ENCODE assay signal across 37 cellular contexts in the genomic region with DNA sequence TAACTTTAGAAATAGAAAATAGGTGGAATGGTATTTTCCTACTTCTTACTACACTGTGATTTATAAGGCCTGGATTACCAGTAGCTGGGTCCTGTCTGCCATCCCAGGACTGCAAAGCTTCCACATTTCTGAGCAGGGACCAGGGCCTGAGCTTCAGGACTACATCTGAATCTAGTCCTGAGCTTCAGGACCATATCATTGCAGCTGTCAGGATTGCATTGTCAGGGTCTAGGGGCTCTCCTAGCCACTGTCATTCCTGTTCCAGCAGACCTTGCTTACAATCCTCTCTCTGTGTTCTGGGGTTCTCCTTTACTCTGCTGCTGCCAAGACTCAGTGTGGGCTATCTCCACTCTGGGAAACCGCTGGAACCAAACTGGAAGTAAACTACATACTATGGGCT. TPM values are rescaled to one million over a fixed set of nuclear protein-coding genes. Genes with fewer than 3 reads are reported as not detected.
"Had no signal": no experiment of that assay in that cellular context is flagged by ENCODE, and none has a peak within 500 bp of the region (broad histone marks: within the 10 kb centered on the region; RNA-seq: fewer than 3 reads in every experiment).

No MANE protein-coding gene starts in this region.

- DNase-seq: activated CD4-positive, alpha-beta T cell treated with anti-CD3 and anti-CD28 coated beads for 36 hours; activated CD4-positive, alpha-beta T cell treated with anti-CD3 and anti-CD28 coated beads, Interleukin-2, amount 10 ng/mL, durations not matched to agents 7 days and 5 days; activated CD4-positive, alpha-beta T cell treated with anti-CD3 and anti-CD28 coated beads, Interleukin-2, amount 50 U/mL, for 48 hours; activated CD8-positive, alpha-beta T cell treated with anti-CD3 and anti-CD28 coated beads, Interleukin-2, amount 10 ng/mL, durations not matched to agents 7 days and 5 days; activated effector memory CD4-positive, alpha-beta T cell treated with Interleukin-2 at 50 U/mL for 16 hours; activated naive CD4-positive, alpha-beta T cell; activated T-cell treated with anti-CD3 and anti-CD28 coated beads, Interleukin-2, amount 50 U/mL, for 4 hours; adrenal gland; anterior cingulate cortex; caudate nucleus; cerebellar nuclear complex; Karpas-422; KBM-7; NCI-H1048; NCI-H1105 treated with DMSO at 0.1 percent for 48 hours; NCI-H1436; NCI-H1694; NCI-H1930; NCI-H2081 treated with DMSO at 0.1 percent for 48 hours; NCI-H226; NCI-H446 treated with DMSO at 0.1 percent for 48 hours; NCI-H524; NCI-H69; PC-9; SHP77; SJCRH30; T1000 had no signal

- H3K27ac ChIP-seq: adrenal gland, PC-9, SJCRH30, SK-N-MC had no signal

- H3K27ac Mint-ChIP-seq: activated CD4-positive, alpha-beta T cell treated with anti-CD3 and anti-CD28 coated beads for 36 hours; activated CD4-positive, alpha-beta T cell treated with anti-CD3 and anti-CD28 coated beads, Interleukin-2, amount 10 ng/mL, durations not matched to agents 7 days and 5 days; activated CD8-positive, alpha-beta T cell treated with anti-CD3 and anti-CD28 coated beads, Interleukin-2, amount 10 ng/mL, durations not matched to agents 7 days and 5 days; activated naive CD4-positive, alpha-beta T cell treated with anti-CD3 and anti-CD28 coated beads, Interleukin-2, amount 50 U/mL, for 24 hours; brain; IgD-negative memory B cell had no signal

- H3K36me3 Mint-ChIP-seq: activated naive CD4-positive, alpha-beta T cell treated with anti-CD3 and anti-CD28 coated beads, Interleukin-2, amount 50 U/mL, for 24 hours; IgD-negative memory B cell had no signal

- H3K27me3 Mint-ChIP-seq: activated CD4-positive, alpha-beta T cell treated with anti-CD3 and anti-CD28 coated beads, Interleukin-2, amount 10 ng/mL, durations not matched to agents 7 days and 5 days; activated naive CD4-positive, alpha-beta T cell treated with anti-CD3 and anti-CD28 coated beads, Interleukin-2, amount 50 U/mL, for 24 hours had no signal

- H3K4me2 ChIP-seq: PC-9 had no signal

- H3K36me3 ChIP-seq: adrenal gland, SJCRH30 had no signal

- H3K4me1 Mint-ChIP-seq: activated CD4-positive, alpha-beta T cell treated with anti-CD3 and anti-CD28 coated beads for 36 hours; activated CD4-positive, alpha-beta T cell treated with anti-CD3 and anti-CD28 coated beads, Interleukin-2, amount 10 ng/mL, durations not matched to agents 7 days and 5 days; activated naive CD4-positive, alpha-beta T cell treated with anti-CD3 and anti-CD28 coated beads, Interleukin-2, amount 50 U/mL, for 24 hours; brain had no signal

- H3K4me3 ChIP-seq: adrenal gland, PC-9, SJCRH30, SK-N-MC had no signal

- H3K27me3 ChIP-seq: adrenal gland, SJCRH30 had no signal

- H3K9me3 ChIP-seq: adrenal gland, SJCRH30 had no signal

- ATAC-seq: activated CD4-positive, CD25-positive, alpha-beta regulatory T cell treated with anti-CD3 and anti-CD28 coated beads, Interleukin-2, amount 50 U/mL, for 24 hours; activated CD8-positive, alpha-beta T cell treated with anti-CD3 and anti-CD28 coated beads, Interleukin-2, amount 10 ng/mL, durations not matched to agents 7 days and 5 days; activated T-cell treated with anti-CD3 and anti-CD28 coated beads, Interleukin-2, amount 50 U/mL, for 4 hours had no signal

- H3K4me3 Mint-ChIP-seq: activated CD4-positive, alpha-beta T cell treated with anti-CD3 and anti-CD28 coated beads for 36 hours; activated CD4-positive, alpha-beta T cell treated with anti-CD3 and anti-CD28 coated beads, Interleukin-2, amount 10 ng/mL, durations not matched to agents 7 days and 5 days; activated CD8-positive, alpha-beta T cell treated with anti-CD3 and anti-CD28 coated beads, Interleukin-2, amount 10 ng/mL, durations not matched to agents 7 days and 5 days; activated naive CD4-positive, alpha-beta T cell treated with anti-CD3 and anti-CD28 coated beads, Interleukin-2, amount 50 U/mL, for 24 hours; activated T-cell treated with anti-CD3 and anti-CD28 coated beads, Interleukin-2, amount 50 U/mL, for 4 hours; brain; IgD-negative memory B cell had no signal

- H3K4me1 ChIP-seq: adrenal gland, SJCRH30 had no signal

RNA-seq across cellular contexts. Expression of a gene that starts 16.3 kb away (rescaled TPM):
- total RNA-seq: activated CD4-positive, alpha-beta T cell treated with anti-CD3 and anti-CD28 coated beads for 36 hours; activated CD4-positive, alpha-beta T cell treated with anti-CD3 and anti-CD28 coated beads, Interleukin-2, amount 10 ng/mL, durations not matched to agents 7 days and 5 days; activated CD8-positive, alpha-beta T cell treated with anti-CD3 and anti-CD28 coated beads, Interleukin-2, amount 10 ng/mL, durations not matched to agents 7 days and 5 days; activated T-cell treated with anti-CD3 and anti-CD28 coated beads, Interleukin-2, amount 50 U/mL, for 4 hours; bronchial epithelial cell; MCF 10A; OCI-LY7; PC-9; SJCRH30; T-helper 1 cell treated with Interleukin-12 subunit alpha and Interleukin-12 subunit beta and Interleukin-4 antibody, amounts not matched to agents 30 ng/mL and 1 ng/mL, for 36 hours; T-helper 2 cell treated with Interferon-gamma antibody and Interleukin-4, amounts not matched to agents 100 ng/mL and 5 ng/mL, for 36 hours had no signal
